Comparison of ENCODE assay signal across 8 cellular contexts in the genomic region with DNA sequence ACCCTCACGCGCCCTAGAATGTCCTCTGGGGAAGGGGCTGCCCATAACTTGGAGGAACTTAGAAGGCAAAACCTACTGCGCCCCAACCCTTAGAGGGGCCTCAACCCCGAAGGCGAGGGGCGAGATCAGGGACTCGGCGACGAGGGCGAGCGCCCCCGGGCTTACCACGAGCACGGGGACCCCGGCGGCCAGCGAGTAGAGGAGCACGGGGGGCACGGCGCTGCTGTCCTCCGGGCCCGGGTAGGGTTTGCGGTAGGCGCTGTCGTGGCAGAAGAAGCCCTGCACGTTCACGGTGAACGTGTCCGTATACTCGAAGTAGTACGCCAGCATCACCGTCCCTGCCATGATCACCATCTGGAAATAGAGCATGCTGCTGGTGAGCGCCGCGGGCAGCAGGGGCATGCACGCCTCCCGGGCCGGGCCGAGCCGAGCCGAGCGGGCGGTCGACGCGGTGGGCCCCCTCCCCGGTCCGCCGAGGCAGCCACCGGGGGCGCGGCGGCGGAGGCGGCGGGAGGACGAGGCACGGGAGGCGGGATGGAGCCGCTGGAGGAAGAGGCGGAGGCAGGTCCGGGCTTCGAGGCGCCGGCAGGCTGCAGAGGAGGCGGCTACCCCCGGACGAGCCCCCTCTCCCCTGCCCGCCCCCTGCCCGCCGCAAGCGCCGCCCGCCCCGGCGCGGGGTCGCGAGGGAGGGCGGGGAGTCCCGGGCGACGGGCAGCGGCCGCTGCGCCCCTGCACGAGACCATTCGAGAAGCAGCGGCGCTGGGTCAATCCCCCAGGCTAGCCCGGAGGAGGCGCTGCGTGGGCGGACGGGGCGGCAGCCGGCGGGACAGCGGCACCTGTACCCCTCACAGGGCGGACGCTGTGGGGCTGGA. TPM values are rescaled to one million over a fixed set of nuclear protein-coding genes. Genes with fewer than 3 reads are reported as not detected.
A peak's percentile ranks its signal among the peaks of the same experiment; 100 is the strongest.
DNase-seq lines count a peak whose midpoint lies in the region; ATAC-seq and TF ChIP-seq lines count a peak whose summit lies in the region.

A gene with protein sequence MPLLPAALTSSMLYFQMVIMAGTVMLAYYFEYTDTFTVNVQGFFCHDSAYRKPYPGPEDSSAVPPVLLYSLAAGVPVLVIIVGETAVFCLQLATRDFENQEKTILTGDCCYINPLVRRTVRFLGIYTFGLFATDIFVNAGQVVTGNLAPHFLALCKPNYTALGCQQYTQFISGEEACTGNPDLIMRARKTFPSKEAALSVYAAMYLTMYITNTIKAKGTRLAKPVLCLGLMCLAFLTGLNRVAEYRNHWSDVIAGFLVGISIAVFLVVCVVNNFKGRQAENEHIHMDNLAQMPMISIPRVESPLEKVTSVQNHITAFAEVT (minus strand): TSS at position 592 of the 872 bp plus-strand sequence. CDS start 190 bp downstream, at position 402.

- H3K9me3 ChIP-seq in neuronal stem cell (replicated peaks in 1 of 2; ENCODE audit: control insufficient read depth in 2 of 2, insufficient read depth in 1 of 2, low read depth in 1 of 2, low read length in 2 of 2), result no peaks in the 10 kb centered on the region

- H3K4ac ChIP-seq in neuronal stem cell (ENCODE audit: low read length), result no peak within 1 kb of the TSS

- DNase-seq in ACHN (peak; percentile 39), HEK293T (ENCODE audit: extremely low spot score) (peak; percentile 55), fibroblast of the aortic adventitia (ENCODE audit: low read depth) (peak; percentile 8), neuronal stem cell (ENCODE audit: low spot score) (peak; percentile 23), cerebellar cortex (ENCODE audit: low spot score) (no peak)
- DNase-seq in activated CD8-positive, alpha-beta memory T cell treated with anti-CD3 and anti-CD28 coated beads, Interleukin-2, amount 50 U/mL, for 48 hours, result peak; percentile 59

- peaks cover 5 to 11% of the 10 kb centered on the region in 2 donors for H3K4me1 ChIP-seq in neuronal stem cell (ENCODE audit: control insufficient read depth in 2 of 2, insufficient read depth in 1 of 2, low read depth in 1 of 2, low read length in 2 of 2)

- H2BK12ac ChIP-seq in neuronal stem cell (ENCODE audit: low read length), result peak within 1 kb of the TSS; percentile 58

- peak within 1 kb of the TSS; percentile 24 for H2BK5ac ChIP-seq in neuronal stem cell (ENCODE audit: low read length)

- in situ Hi-C loops in ACHN (cut with HindIII; ENCODE audit: low pct_ligation_motif_present, low pct_unique_long_range_greater_than_20kb, low sequenced_read_pairs), result no loop called here

- H3K36me3 ChIP-seq in neuronal stem cell (replicated peaks in 1 of 2; ENCODE audit: control insufficient read depth in 2 of 2, insufficient read depth in 2 of 2, low read length in 2 of 2), result no peaks in the 10 kb centered on the region

- peaks cover 0 to 38% (median 15%) of the 10 kb centered on the region in 3 experiments for H3K27me3 ChIP-seq in neuronal stem cell (ENCODE audit: control insufficient read depth in 3 of 3, insufficient read depth in 3 of 3, low read depth in 1 of 3, low read length in 3 of 3)

- peak within 1 kb of the TSS; percentile 75 for H2BK15ac ChIP-seq in neuronal stem cell (ENCODE audit: low read length)

- H3K18ac ChIP-seq in neuronal stem cell (ENCODE audit: low read length), result peak within 1 kb of the TSS; percentile 96

- H3K79me1 ChIP-seq in neuronal stem cell (ENCODE audit: low read depth, low read length), result no peaks in the 10 kb centered on the region

- H2AFZ ChIP-seq in neuronal stem cell (ENCODE audit: low read length), result peak within 1 kb of the TSS; percentile 99

- H2AK5ac ChIP-seq in neuronal stem cell (ENCODE audit: low read depth, low read length), result peak within 1 kb of the TSS; percentile 46

- no peak for ATAC-seq in GM21423 (IDR thresholded peaks at IDR 0.05; ENCODE audit: unreplicated experiment)
- no peak for ATAC-seq in HG03139 (IDR thresholded peaks at IDR 0.05; ENCODE audit: unreplicated experiment)

- peak within 1 kb of the TSS; percentile 96 for H3K4me2 ChIP-seq in neuronal stem cell (ENCODE audit: insufficient read depth, low read length, poor library complexity, severe bottlenecking)

- peak within 1 kb of the TSS; percentile 55 for H3K23ac ChIP-seq in neuronal stem cell (ENCODE audit: low read depth, low read length, poor library complexity)

- no CpG with 5 or more reads among the region's 101 CpGs for WGBS in neuronal stem cell (ENCODE audit: extremely low coverage in 2 of 2, insufficient read length in 2 of 2, insufficient replicate concordance in 1 of 2), 2 donors

- peak; percentile 21 for TF ChIP-seq CTCF in fibroblast of the aortic adventitia (IDR thresholded peaks at IDR 0.05; ENCODE audit: insufficient read depth, low read length)

- peak within 1 kb of the TSS; percentile 72 for H2BK120ac ChIP-seq in neuronal stem cell (ENCODE audit: low read depth, low read length)

- H3K4me3 ChIP-seq in fibroblast of the aortic adventitia (ENCODE audit: low read depth, low read length) (peak within 1 kb of the TSS; percentile 56), neuronal stem cell (ENCODE audit: low read length in 2 of 2) (peak within 1 kb of the TSS; percentile 57 to 86)

- POLR2A ChIA-PET in HEK293T (lab: Yijun Ruan, JAX), result no interaction called here

- CTCF ChIA-PET in HEK293T (lab: Yijun Ruan, JAX), result no interaction called here

- H3K27ac ChIP-seq in neuronal stem cell (replicated peaks; ENCODE audit: low read length), result no peak within 1 kb of the TSS

- peak within 1 kb of the TSS; percentile 64 for H4K91ac ChIP-seq in neuronal stem cell (ENCODE audit: low read depth, low read length, poor library complexity)

- peak within 1 kb of the TSS; percentile 88 for H3K9ac ChIP-seq in neuronal stem cell (ENCODE audit: low read depth, low read length, poor library complexity)

- H4K8ac ChIP-seq in neuronal stem cell (ENCODE audit: low read depth, low read length), result no peak within 1 kb of the TSS

- H3K14ac ChIP-seq in neuronal stem cell (ENCODE audit: low read length), result peak within 1 kb of the TSS; percentile 97

TF ChIP-seq in HEK293T, 16 proteins besides CTCF, POLR2A, EP300 and RAD21:
- TF ChIP-seq ARNT (IDR thresholded peaks at IDR 0.05) (0 out of 2 replicates have a peak, but pooled peaks have one; percentile 17), L3MBTL2 (conservative IDR thresholded peaks at IDR 0.05) (peak; percentile 46), LEF1 (IDR thresholded peaks at IDR 0.05; ENCODE audit: borderline replicate concordance) (no peak)
TF ChIP-seq in HEK293T: peak in this region for 2.

RNA-seq across cellular contexts. Expression of the gene that starts here (rescaled TPM):
- 0.09 TPM in 1 of 2 replicates, not detected in the other for total RNA-seq in fibroblast of the aortic adventitia (ENCODE audit: low replicate concordance)
- polyA plus RNA-seq in neuronal stem cell (2013, experiment 1 of 2), result 0.84 TPM
- polyA plus RNA-seq in neuronal stem cell (2013, experiment 2 of 2), result 0.69 TPM

Comparison
In these comparisons a context has a peak if more than half of its experiments do, and no peak if none do; other contexts are left out.
1. Peak in DNase-seq and H3K4me3 ChIP-seq in fibroblast of the aortic adventitia; RNA of the gene not detected or under 1 TPM.